In the genomic region with DNA sequence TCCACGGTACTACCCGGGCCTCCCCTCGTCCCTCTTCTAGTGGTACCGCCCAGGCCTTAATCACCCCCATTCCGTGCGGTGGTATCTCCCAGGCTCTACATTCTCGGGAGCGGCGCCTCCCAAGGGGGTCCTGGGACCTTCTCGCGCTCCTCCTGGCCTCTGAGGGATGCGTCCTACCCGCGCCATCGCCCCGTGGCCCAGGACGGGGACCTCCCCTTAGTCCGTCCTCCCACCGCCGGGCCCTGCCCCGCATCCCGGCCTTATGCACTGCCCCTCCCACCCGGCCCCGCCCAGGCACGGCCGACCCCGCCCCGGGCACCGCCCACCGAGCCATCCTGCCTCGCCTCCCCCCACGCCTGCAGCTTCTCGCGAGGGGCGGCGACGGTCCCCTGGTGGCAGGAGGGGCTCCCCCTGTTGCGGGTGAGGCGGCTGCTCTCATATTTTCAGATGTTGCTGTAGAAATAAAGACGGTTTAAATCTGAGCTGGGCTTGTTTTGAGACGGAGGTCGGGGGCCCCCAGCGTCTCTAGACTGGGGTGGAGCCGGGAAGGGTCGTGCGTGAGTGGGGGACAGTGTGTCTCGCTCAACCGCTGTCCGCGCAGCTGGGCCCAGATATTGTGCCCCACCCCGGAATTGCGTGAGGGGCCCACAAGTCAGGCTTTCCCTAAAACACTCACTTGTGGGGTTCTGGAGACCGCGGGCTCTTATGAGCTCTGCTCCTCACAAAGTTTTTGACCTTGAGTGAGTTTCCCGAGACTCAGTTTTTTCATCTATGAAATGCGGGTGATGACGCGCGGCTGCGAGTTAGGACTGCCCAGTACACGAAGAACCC, we compare ENCODE assay signal across 8 cellular contexts. TPM values are rescaled to one million over a fixed set of nuclear protein-coding genes. Genes with fewer than 3 reads are reported as not detected.
A peak's percentile ranks its signal among the peaks of the same experiment; 100 is the strongest.
DNase-seq lines count a peak whose midpoint lies in the region; ATAC-seq and TF ChIP-seq lines count a peak whose summit lies in the region.

No MANE protein-coding gene starts in this region.

- H3K27ac ChIP-seq in left ventricle myocardium inferior (replicated peaks): peak overlapping the region; percentile 98
- H3K27ac ChIP-seq in upper lobe of right lung: peak overlapping the region; percentile 90

- H3K4me3 ChIP-seq in LNCaP clone FGC (ENCODE audit: low read depth, low read length): peak overlapping the region; percentile 96
- H3K4me3 ChIP-seq in left ventricle myocardium inferior: peak overlapping the region; percentile 90
- peak overlapping the region; percentile 99 for H3K4me3 ChIP-seq in upper lobe of right lung

- H3K27me3 ChIP-seq in left ventricle myocardium inferior (ENCODE audit: low read depth): no peaks in the 10 kb centered on the region
- no peaks in the 10 kb centered on the region for H3K27me3 ChIP-seq in upper lobe of right lung

- intact Hi-C loops in left ventricle myocardium inferior (cut with micrococcal nuclease) (no loop called here), upper lobe of right lung (cut with DNase I) (no loop called here)

- peak overlapping the region; percentile 86 to 94 (median 90) for H3K4me3 Mint-ChIP-seq in T-cell
- H3K4me3 Mint-ChIP-seq in progenitor cell of endocrine pancreas (ENCODE audit: low read depth): peak overlapping the region; percentile 94

- peaks cover 49% of the 10 kb centered on the region for H3K4me1 ChIP-seq in left ventricle myocardium inferior
- H3K4me1 ChIP-seq in upper lobe of right lung: peaks cover 16% of the 10 kb centered on the region

- peak; percentile 87 for DNase-seq in ELR (ENCODE audit: low read depth)
- no peak for DNase-seq in LNCaP clone FGC (ENCODE audit: low read depth)
- DNase-seq in T-cell: peak; percentile 67 to 87 (median 81)
- peak; percentile 76 for DNase-seq in amniotic epithelial cell (ENCODE audit: low read depth)
- peak; percentile 93 for DNase-seq in left ventricle myocardium inferior
- DNase-seq in progenitor cell of endocrine pancreas (ENCODE audit: low spot score, unreplicated experiment): peak; percentile 74
- DNase-seq in upper lobe of right lung: peak; percentile 93

- peaks cover 20% of the 10 kb centered on the region for H3K36me3 Mint-ChIP-seq in T-cell
- H3K36me3 Mint-ChIP-seq in progenitor cell of endocrine pancreas (ENCODE audit: insufficient read depth): peaks cover 5% of the 10 kb centered on the region

- POLR2A ChIA-PET in T-cell (lab: Charles Lee): interaction anchor here in 1 of 2 donors (0.6 to 1.1 kb wide), 3 partner anchors 21 to 769 kb away, joined by 3 to 5 read pairs (median 4); a partner anchor contains a TSS

- no peak for TF ChIP-seq CTCF in LNCaP clone FGC (IDR thresholded peaks at IDR 0.05; ENCODE audit: control insufficient read depth, extremely low read depth, insufficient read depth)
- TF ChIP-seq CTCF in left ventricle myocardium inferior (IDR thresholded peaks at IDR 0.05; ENCODE audit: borderline replicate concordance): peak; percentile 46
- peak; percentile 20 for TF ChIP-seq CTCF in progenitor cell of endocrine pancreas (IDR thresholded peaks at IDR 0.05; ENCODE audit: unreplicated experiment)
- no peak for TF ChIP-seq CTCF in upper lobe of right lung (IDR thresholded peaks at IDR 0.05)

- CTCF ChIA-PET in T-cell (lab: Charles Lee): interaction anchor here in 1 of 2 donors (0.5 to 1.7 kb wide), 6 partner anchors 14 to 408 kb away, joined by 3 to 5 read pairs (median 4); a partner anchor contains a TSS

- no peaks in the 10 kb centered on the region for H3K9me3 ChIP-seq in left ventricle myocardium inferior (replicated peaks)
- H3K9me3 ChIP-seq in upper lobe of right lung: no peaks in the 10 kb centered on the region

- H3K4me1 Mint-ChIP-seq in T-cell (peaks cover 37 to 43% (median 40%) of the 10 kb centered on the region in 3 donors), progenitor cell of endocrine pancreas (ENCODE audit: low read depth) (peaks cover 12% of the 10 kb centered on the region)

- H3K36me3 ChIP-seq in left ventricle myocardium inferior: peaks cover 37% of the 10 kb centered on the region
- H3K36me3 ChIP-seq in upper lobe of right lung: peaks cover 11% of the 10 kb centered on the region

- H3K27ac Mint-ChIP-seq in T-cell (peak overlapping the region; percentile 88 to 91), progenitor cell of endocrine pancreas (peak overlapping the region; percentile 94)

- no peaks in the 10 kb centered on the region for H3K27me3 Mint-ChIP-seq in T-cell
- no peaks in the 10 kb centered on the region for H3K27me3 Mint-ChIP-seq in progenitor cell of endocrine pancreas

- ATAC-seq in GM21786 (IDR thresholded peaks at IDR 0.05; ENCODE audit: unreplicated experiment): peak; percentile 38
- ATAC-seq in T-cell (replicated peaks in 1 of 4): peak; percentile 56 to 66 (median 64)
- ATAC-seq in upper lobe of right lung: peak; percentile 84

- H3K9me3 Mint-ChIP-seq in T-cell (no peaks in the 10 kb centered on the region), progenitor cell of endocrine pancreas (ENCODE audit: low read depth) (no peaks in the 10 kb centered on the region)

RNA-seq across cellular contexts. Expression of a gene that starts 0.8 kb away (rescaled TPM):
- total RNA-seq in T-cell: 10 to 100 TPM; 60.7 to 98.8 (median 95.2) TPM
- 116 TPM for total RNA-seq in left ventricle myocardium inferior
- 100 and 102 TPM in 2 replicates for total RNA-seq in progenitor cell of endocrine pancreas
- 138 TPM for total RNA-seq in upper lobe of right lung

RNA-seq across cellular contexts. Expression of a gene that starts 10.1 kb away (rescaled TPM):
- total RNA-seq in T-cell (10 to 100 TPM; 36.9 to 52.9 (median 43.9) TPM), left ventricle myocardium inferior (34.1 TPM), progenitor cell of endocrine pancreas (69.8 and 70.9 TPM in 2 replicates), upper lobe of right lung (27.6 TPM)

RNA-seq across cellular contexts. Expression of a gene that starts 10.4 kb away (rescaled TPM):
- total RNA-seq in T-cell (1 to 10 TPM; 1.9 to 9.9 (median 2.7) TPM), left ventricle myocardium inferior (not detected), progenitor cell of endocrine pancreas (21.3 and 21.7 TPM in 2 replicates), upper lobe of right lung (1.6 TPM)

RNA-seq across cellular contexts. Expression of a gene that starts 21.3 kb away (rescaled TPM):
- total RNA-seq in T-cell (10 to 100 TPM; 24.5 to 63.3 (median 56.9) TPM), left ventricle myocardium inferior (45.6 TPM), progenitor cell of endocrine pancreas (61.7 and 64.6 TPM in 2 replicates), upper lobe of right lung (66.9 TPM)

RNA-seq across cellular contexts. Expression of a gene that starts 24.1 kb away (rescaled TPM):
- total RNA-seq in T-cell (under 1 TPM in 4 of 5 donors, not detected in 1; 0.19 to 0.33 (median 0.23) TPM), left ventricle myocardium inferior (not detected), progenitor cell of endocrine pancreas (0.33 and 0.57 TPM in 2 replicates), upper lobe of right lung (0.41 TPM)

Comparison
In these comparisons a context has a peak if more than half of its experiments do, and no peak if none do; other contexts are left out.
1. CTCF ChIP-seq: peak in left ventricle myocardium inferior (single experiment) and progenitor cell of endocrine pancreas (single experiment); none in LNCaP clone FGC (single experiment) and upper lobe of right lung (single experiment).
2. Peak in every context shown above with its lines, with median percentiles within 50 percentile points of each other: ATAC-seq and H3K4me3 ChIP-seq.